17 cellular contexts compared by ENCODE assay signal in the genomic region with DNA sequence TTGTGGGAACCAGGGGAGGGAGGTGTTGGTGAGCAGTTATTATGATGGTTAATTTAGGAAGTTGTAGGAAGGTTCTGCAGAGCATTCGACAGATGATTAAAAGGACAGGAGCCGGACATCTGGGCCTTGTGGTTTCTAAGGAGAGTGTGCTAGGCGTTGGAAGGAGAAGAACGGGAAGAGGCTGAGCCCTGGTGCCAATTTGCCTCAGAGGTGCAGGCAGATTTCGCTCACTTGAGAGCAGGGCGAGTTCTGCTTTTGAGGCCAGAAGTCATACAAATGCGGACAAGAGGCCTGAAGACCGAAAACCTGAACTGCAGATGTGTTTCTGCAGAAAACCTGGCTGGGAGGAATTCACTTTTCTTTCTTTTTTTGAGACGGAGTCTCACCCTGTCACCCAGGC. TPM values are rescaled to one million over a fixed set of nuclear protein-coding genes. Genes with fewer than 3 reads are reported as not detected.
DNase-seq lines count a peak whose midpoint lies in the region; ATAC-seq and TF ChIP-seq lines count a peak whose summit lies in the region.
"Had no signal": no experiment of that assay in that cellular context is flagged by ENCODE, and none has a peak within 500 bp of the region (broad histone marks: within the 10 kb centered on the region; RNA-seq: fewer than 3 reads in every experiment).

No MANE protein-coding gene starts in this region.

- H3K27ac ChIP-seq in adrenal gland, result peak overlapping the region; percentile 48 to 87 (median 67)
- H3K27ac ChIP-seq: esophagus muscularis mucosa, upper lobe of left lung had no signal

- 63 to 77% (median 74%) methylated on average over 9 of the region's 9 CpGs for WGBS in adrenal gland, 4 donors

- no peaks in the 10 kb centered on the region for H3K9me3 Mint-ChIP-seq in activated CD8-positive, alpha-beta memory T cell treated with anti-CD3 and anti-CD28 coated beads, Interleukin-2, amount 10 ng/mL, durations not matched to agents 7 days and 5 days (ENCODE audit: low read depth)
- H3K9me3 Mint-ChIP-seq in stimulated activated effector memory CD8-positive, alpha-beta T cell treated with anti-CD3 and anti-CD28 coated beads, Interleukin-12 subunit alpha, Interleukin-12 subunit beta, amount 100 ng/mL, for 72 hours, result no peaks in the 10 kb centered on the region
- H3K9me3 Mint-ChIP-seq: activated CD4-positive, alpha-beta memory T cell treated with anti-CD3 and anti-CD28 coated beads, Interleukin-2, amount 10 ng/mL, durations not matched to agents 7 days and 5 days had no signal

- no peaks in the 10 kb centered on the region for H3K36me3 ChIP-seq in adrenal gland (replicated peaks in 1 of 2)
- H3K36me3 ChIP-seq: esophagus muscularis mucosa, upper lobe of left lung had no signal

- peak overlapping the region in 1 of 4 donors; percentile 30 for H3K4me3 ChIP-seq in adrenal gland
- H3K4me3 ChIP-seq: esophagus muscularis mucosa had no signal

- H3K4me1 Mint-ChIP-seq in activated CD8-positive, alpha-beta memory T cell treated with anti-CD3 and anti-CD28 coated beads, Interleukin-2, amount 10 ng/mL, durations not matched to agents 7 days and 5 days, result peaks cover 9% of the 10 kb centered on the region
- H3K4me1 Mint-ChIP-seq in stimulated activated effector memory CD8-positive, alpha-beta T cell treated with anti-CD3 and anti-CD28 coated beads, Interleukin-12 subunit alpha, Interleukin-12 subunit beta, amount 100 ng/mL, for 72 hours, result no peaks in the 10 kb centered on the region

- TF ChIP-seq CTCF in adrenal gland (IDR thresholded peaks at IDR 0.05), result no peak

- ATAC-seq in activated CD8-positive, alpha-beta memory T cell treated with anti-CD3 and anti-CD28 coated beads, Interleukin-2, amount 10 ng/mL, durations not matched to agents 7 days and 5 days, result no peak
- no peak for ATAC-seq in stimulated activated effector memory CD8-positive, alpha-beta T cell treated with anti-CD3 and anti-CD28 coated beads, Interleukin-12 subunit alpha, Interleukin-12 subunit beta, amount 100 ng/mL, for 72 hours
- ATAC-seq in GM18909 (IDR thresholded peaks at IDR 0.05; ENCODE audit: poor library complexity, unreplicated experiment) (no peak), Right ventricle myocardium inferior (no peak), GM21529 (IDR thresholded peaks at IDR 0.05; ENCODE audit: unreplicated experiment) (no peak)

- H3K4me3 Mint-ChIP-seq in activated CD8-positive, alpha-beta memory T cell treated with anti-CD3 and anti-CD28 coated beads, Interleukin-2, amount 10 ng/mL, durations not matched to agents 7 days and 5 days, result peak overlapping the region; percentile 29
- H3K4me3 Mint-ChIP-seq in stimulated activated effector memory CD8-positive, alpha-beta T cell treated with anti-CD3 and anti-CD28 coated beads, Interleukin-12 subunit alpha, Interleukin-12 subunit beta, amount 100 ng/mL, for 72 hours, result peak overlapping the region; percentile 43
- H3K4me3 Mint-ChIP-seq: activated CD4-positive, alpha-beta memory T cell treated with anti-CD3 and anti-CD28 coated beads, Interleukin-2, amount 10 ng/mL, durations not matched to agents 7 days and 5 days had no signal

- H3K27me3 Mint-ChIP-seq in activated CD8-positive, alpha-beta memory T cell treated with anti-CD3 and anti-CD28 coated beads, Interleukin-2, amount 10 ng/mL, durations not matched to agents 7 days and 5 days, result peaks cover 29% of the 10 kb centered on the region

- H3K4me1 ChIP-seq in adrenal gland (replicated peaks in 1 of 2), result peaks cover 5 to 11% of the 10 kb centered on the region in 2 donors
- H3K4me1 ChIP-seq: esophagus muscularis mucosa had no signal

- H3K36me3 Mint-ChIP-seq in activated CD8-positive, alpha-beta memory T cell treated with anti-CD3 and anti-CD28 coated beads, Interleukin-2, amount 10 ng/mL, durations not matched to agents 7 days and 5 days, result no peaks in the 10 kb centered on the region
- no peaks in the 10 kb centered on the region for H3K36me3 Mint-ChIP-seq in stimulated activated effector memory CD8-positive, alpha-beta T cell treated with anti-CD3 and anti-CD28 coated beads, Interleukin-12 subunit alpha, Interleukin-12 subunit beta, amount 100 ng/mL, for 72 hours

- intact Hi-C loops in adrenal gland (cut with DNase I) (no loop called here), Right ventricle myocardium inferior (cut with DNase I) (no loop called here)

- H3K9me3 ChIP-seq in adrenal gland (replicated peaks in 1 of 3), result no peaks in the 10 kb centered on the region
- H3K9me3 ChIP-seq: esophagus muscularis mucosa, upper lobe of left lung had no signal

- no peaks in the 10 kb centered on the region for H3K27me3 ChIP-seq in adrenal gland
- H3K27me3 ChIP-seq: esophagus muscularis mucosa, upper lobe of left lung had no signal

- CTCF ChIA-PET in activated CD8-positive, alpha-beta memory T cell treated with anti-CD3 and anti-CD28 coated beads, Interleukin-2, amount 10 ng/mL, durations not matched to agents 7 days and 5 days (lab: Charles Lee), result no interaction called here

- TF ChIP-seq POLR2A in adrenal gland (IDR thresholded peaks at IDR 0.05), result no peak

- H3K27ac Mint-ChIP-seq in activated CD8-positive, alpha-beta memory T cell treated with anti-CD3 and anti-CD28 coated beads, Interleukin-2, amount 10 ng/mL, durations not matched to agents 7 days and 5 days, result no peak overlapping the region
- no peak overlapping the region for H3K27ac Mint-ChIP-seq in stimulated activated effector memory CD8-positive, alpha-beta T cell treated with anti-CD3 and anti-CD28 coated beads, Interleukin-12 subunit alpha, Interleukin-12 subunit beta, amount 100 ng/mL, for 72 hours
- H3K27ac Mint-ChIP-seq: activated CD4-positive, alpha-beta memory T cell treated with anti-CD3 and anti-CD28 coated beads, Interleukin-2, amount 10 ng/mL, durations not matched to agents 7 days and 5 days had no signal

- no peak for DNase-seq in activated CD8-positive, alpha-beta memory T cell treated with anti-CD3 and anti-CD28 coated beads, Interleukin-2, amount 10 ng/mL, durations not matched to agents 7 days and 5 days
- DNase-seq in activated CD8-positive, alpha-beta memory T cell treated with anti-CD3 and anti-CD28 coated beads, Interleukin-2, amount 50 U/mL, for 48 hours, result no peak
- DNase-seq in MV-4-11 (lab: John Stamatoyannopoulos, UW) (peak; percentile 77), adrenal gland (no peak), Right ventricle myocardium inferior (ENCODE audit: missing footprints) (no peak)
- DNase-seq in stimulated activated effector memory CD8-positive, alpha-beta T cell treated with anti-CD3 and anti-CD28 coated beads, Interleukin-12 subunit alpha, Interleukin-12 subunit beta, amount 100 ng/mL, for 72 hours (ENCODE audit: low spot score in 2 of 2), result no peak
- DNase-seq: activated CD4-positive, alpha-beta memory T cell treated with anti-CD3 and anti-CD28 coated beads, Interleukin-2, amount 10 ng/mL, durations not matched to agents 7 days and 5 days; Calu3; NCI-H1105 treated with DMSO at 0.1 percent for 48 hours; NCI-H2227 treated with DMSO at 0.1 percent for 48 hours; SIG-M5; stimulated activated CD4-positive, alpha-beta T cell treated with anti-CD3 and anti-CD28 coated beads, Interleukin-4, amount 100 ng/mL, for 4 hours; T1000; upper lobe of left lung had no signal

RNA-seq across cellular contexts. Expression of gene RPS6KA2, which starts 30.5 kb away (rescaled TPM):
- 1 to 10 TPM; 4.5 to 5.4 TPM for total RNA-seq in activated CD8-positive, alpha-beta memory T cell treated with anti-CD3 and anti-CD28 coated beads, Interleukin-2, amount 10 ng/mL, durations not matched to agents 7 days and 5 days
- 10 to 100 TPM; 18.9 to 40.4 (median 28.1) TPM for total RNA-seq in adrenal gland
- 10 to 100 TPM in 2 of 3 donors, 1 to 10 TPM in 1; 7.0 to 28.5 (median 10.2) TPM for polyA plus RNA-seq in adrenal gland
- total RNA-seq in Right ventricle myocardium inferior, result 55.5 TPM
